In the genomic region with DNA sequence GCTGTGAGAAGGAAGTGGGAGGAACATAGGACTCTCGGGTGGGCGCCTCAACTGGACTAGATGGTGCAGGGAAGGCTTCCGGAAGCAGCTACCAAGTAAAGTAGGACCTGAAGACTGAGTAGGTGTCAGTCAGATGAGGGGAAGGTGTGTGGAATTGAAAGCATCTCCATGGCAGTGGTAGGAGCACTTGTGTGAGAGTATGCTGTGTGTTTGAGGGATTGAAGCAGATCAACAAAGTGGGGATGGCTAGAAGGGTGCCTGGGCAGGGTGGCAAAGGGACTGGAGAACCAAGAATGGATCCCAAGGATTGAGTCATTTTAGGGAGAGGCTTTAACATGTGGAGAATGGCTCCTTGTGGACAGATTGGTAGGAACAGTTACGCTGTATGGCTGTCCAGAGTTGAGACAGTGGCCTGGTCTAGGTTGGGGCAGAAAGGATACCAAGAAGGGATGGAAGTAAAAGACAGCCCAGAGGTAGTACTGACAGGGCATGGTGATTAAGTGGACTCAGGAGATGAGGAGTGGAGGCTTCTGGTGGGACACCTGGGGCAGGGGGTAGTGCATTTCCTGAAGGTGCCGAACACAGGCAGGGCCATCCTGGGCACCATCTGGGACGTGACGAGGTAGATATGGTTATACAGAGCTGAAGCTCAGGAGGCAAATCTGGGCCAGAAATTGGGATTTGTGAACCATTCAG, we compare ENCODE assay signal across 8 cellular contexts. TPM values are rescaled to one million over a fixed set of nuclear protein-coding genes. Genes with fewer than 3 reads are reported as not detected.
DNase-seq lines count a peak whose midpoint lies in the region; ATAC-seq and TF ChIP-seq lines count a peak whose summit lies in the region.

No MANE protein-coding gene starts in this region.

- intact Hi-C loops in dendritic cell treated with granulocyte-macrophage colony-stimulating factor and Interleukin-4, amounts not matched to agents 40 ng/mL and 50 ng/mL, for 4 days (cut with micrococcal nuclease), result loop anchor here (5.0 kb wide), 1 partner anchor 81 kb away; a partner anchor contains a TSS

- H3K9me3 Mint-ChIP-seq in dendritic cell treated with granulocyte-macrophage colony-stimulating factor and Interleukin-4, amounts not matched to agents 40 ng/mL and 50 ng/mL, for 4 days, result no peaks in the 10 kb centered on the region
- no peaks in the 10 kb centered on the region for H3K9me3 Mint-ChIP-seq in nephron progenitor cell

- H3K4me3 ChIP-seq in NB4 (ENCODE audit: low read depth, low read length), result peak overlapping the region; percentile 99

- TF ChIP-seq POLR2A in NB4 (IDR thresholded peaks at IDR 0.05; ENCODE audit: extremely low read depth, insufficient read length), result no peak

- peak overlapping the region; percentile 80 for H3K4me3 Mint-ChIP-seq in dendritic cell treated with granulocyte-macrophage colony-stimulating factor and Interleukin-4, amounts not matched to agents 40 ng/mL and 50 ng/mL, for 4 days
- peak overlapping the region; percentile 99 for H3K4me3 Mint-ChIP-seq in nephron progenitor cell

- ATAC-seq in HG03469 (IDR thresholded peaks at IDR 0.05; ENCODE audit: unreplicated experiment), result no peak
- ATAC-seq in HG03571 (IDR thresholded peaks at IDR 0.05; ENCODE audit: unreplicated experiment), result no peak

- TF ChIP-seq CTCF in C4-2B (conservative IDR thresholded peaks at IDR 0.05) (no peak), NB4 (IDR thresholded peaks at IDR 0.05; ENCODE audit: low read depth, low read length) (no peak), nephron progenitor cell (IDR thresholded peaks at IDR 0.05) (no peak)

- peak overlapping the region; percentile 95 for H3K27ac ChIP-seq in C4-2B

- H3K27me3 Mint-ChIP-seq in dendritic cell treated with granulocyte-macrophage colony-stimulating factor and Interleukin-4, amounts not matched to agents 40 ng/mL and 50 ng/mL, for 4 days, result peaks cover 2% of the 10 kb centered on the region
- H3K27me3 Mint-ChIP-seq in nephron progenitor cell (ENCODE audit: low read depth, poor library complexity), result no peaks in the 10 kb centered on the region

- in situ Hi-C loops in G401 (cut with HindIII; ENCODE audit: low sequenced_read_pairs), result no loop called here

- H3K27ac Mint-ChIP-seq in dendritic cell treated with granulocyte-macrophage colony-stimulating factor and Interleukin-4, amounts not matched to agents 40 ng/mL and 50 ng/mL, for 4 days, result peak overlapping the region; percentile 91
- no peak overlapping the region for H3K27ac Mint-ChIP-seq in nephron progenitor cell

- H3K36me3 Mint-ChIP-seq in dendritic cell treated with granulocyte-macrophage colony-stimulating factor and Interleukin-4, amounts not matched to agents 40 ng/mL and 50 ng/mL, for 4 days (ENCODE audit: low read depth), result peaks cover 61% of the 10 kb centered on the region
- peaks cover 29% of the 10 kb centered on the region for H3K36me3 Mint-ChIP-seq in nephron progenitor cell (ENCODE audit: low read depth)

- H3K4me1 Mint-ChIP-seq in dendritic cell treated with granulocyte-macrophage colony-stimulating factor and Interleukin-4, amounts not matched to agents 40 ng/mL and 50 ng/mL, for 4 days (ENCODE audit: low read depth), result peaks cover 55% of the 10 kb centered on the region
- H3K4me1 Mint-ChIP-seq in nephron progenitor cell, result peaks cover 52% of the 10 kb centered on the region

- no peak for DNase-seq in NB4 (ENCODE audit: low read depth)
- DNase-seq in nephron progenitor cell, result no peak
- no peak for DNase-seq in effector CD8-positive, alpha-beta T cell (lab: John Stamatoyannopoulos, UW)
- no peak for DNase-seq in G401 (ENCODE audit: low spot score)

RNA-seq across cellular contexts. Expression of a gene that starts 1.5 kb away (rescaled TPM):
- 4.2 and 48.9 TPM in 2 replicates for total RNA-seq in G401 (2014; rRNA removed; shearing (Covaris generic))

RNA-seq across cellular contexts. Expression of a gene that starts 4.2 kb away (rescaled TPM):
- 36.9 and 53.2 TPM in 2 replicates for total RNA-seq in G401 (2014; rRNA removed; shearing (Covaris generic))

RNA-seq across cellular contexts. Expression of a gene that starts 42.7 kb away (rescaled TPM):
- not detected in 2 replicates for total RNA-seq in G401 (2014; rRNA removed; shearing (Covaris generic))
